ENCODE assay signal across 1 cellular context in the genomic region with DNA sequence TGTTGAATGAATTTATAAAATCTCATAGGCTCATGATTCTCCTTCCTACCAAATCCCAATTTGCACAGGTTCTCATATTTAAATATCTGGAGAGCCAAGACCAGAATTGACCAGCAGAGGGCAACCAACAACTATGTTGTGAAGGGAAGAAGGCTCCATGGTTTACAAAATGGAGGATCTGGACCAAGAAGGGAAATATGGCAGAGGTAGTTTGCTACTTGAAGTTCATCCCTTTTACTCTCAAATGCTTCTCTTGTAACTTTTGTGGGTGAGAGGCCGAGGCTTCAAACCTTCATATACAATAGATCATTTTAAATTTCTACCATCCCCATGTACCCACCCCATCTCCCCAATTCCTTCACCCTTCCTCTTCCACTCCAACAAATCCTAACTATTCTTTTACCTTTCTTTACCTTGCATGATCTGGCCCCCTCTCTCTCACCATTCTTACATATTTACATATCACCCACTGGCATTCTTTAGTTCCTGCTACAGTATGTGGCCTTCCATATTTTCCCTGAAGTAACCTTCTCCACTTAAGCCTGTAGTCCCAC.
TF ChIP-seq lines count a peak whose summit lies in the region.

No MANE protein-coding gene starts in this region.

TF ChIP-seq in H1, 55 proteins besides CTCF, POLR2A, EP300 and RAD21:
- TF ChIP-seq YY1 (IDR thresholded peaks at IDR 0.05; ENCODE audit: low read depth, low read length), result peak; percentile 95
- no peak for TF ChIP-seq CEBPB (IDR thresholded peaks at IDR 0.05; ENCODE audit: low read depth, low read length)
- peak; percentile 47; the same call in 1 of the 2 replicates for TF ChIP-seq TBP (IDR thresholded peaks at IDR 0.05; ENCODE audit: low read depth, low read length)
- TF ChIP-seq, protein P1, sequence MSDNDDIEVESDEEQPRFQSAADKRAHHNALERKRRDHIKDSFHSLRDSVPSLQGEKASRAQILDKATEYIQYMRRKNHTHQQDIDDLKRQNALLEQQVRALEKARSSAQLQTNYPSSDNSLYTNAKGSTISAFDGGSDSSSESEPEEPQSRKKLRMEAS (IDR thresholded peaks at IDR 0.05), result no peak
- TF ChIP-seq SP1 (IDR thresholded peaks at IDR 0.05; ENCODE audit: low read depth, low read length), result 0 out of 2 replicates have a peak, but pooled peaks have one; percentile 20
- peak; percentile 59 for TF ChIP-seq TAF1 (IDR thresholded peaks at IDR 0.05; ENCODE audit: low read depth, low read length)
- TF ChIP-seq SIRT6 (IDR thresholded peaks at IDR 0.05; ENCODE audit: low read length), result no peak
